In the genomic region with DNA sequence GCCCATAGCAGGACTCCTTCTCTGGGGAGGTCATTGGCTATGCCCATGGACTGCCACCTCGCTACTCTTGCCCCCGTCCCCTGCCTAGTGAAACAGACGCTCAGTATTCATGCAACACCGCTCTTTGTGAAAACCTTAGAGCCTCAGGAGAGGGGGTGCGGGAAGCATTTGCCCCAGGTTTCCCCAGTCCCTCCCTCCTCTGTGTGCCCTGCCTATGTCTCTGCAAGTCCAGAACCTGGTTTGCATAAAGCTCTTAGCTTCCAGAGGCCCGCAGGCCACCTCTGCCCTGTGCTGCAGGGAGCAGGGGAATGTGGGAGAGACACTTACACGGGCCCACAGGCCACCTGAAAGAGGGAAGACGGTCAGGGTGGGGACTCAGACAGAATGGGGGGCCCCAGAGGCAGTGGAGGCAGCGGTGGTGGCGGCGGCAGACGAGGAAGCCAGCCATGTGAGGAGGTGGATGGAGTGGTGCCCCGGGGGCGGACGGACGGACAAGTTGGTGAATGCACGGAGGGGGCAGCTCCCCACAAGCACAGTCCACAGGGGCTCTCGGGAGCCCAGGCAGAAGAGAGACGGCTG, we compare ENCODE assay signal across 1 cellular context.
TF ChIP-seq lines count a peak whose summit lies in the region.

No MANE protein-coding gene starts in this region.

TF ChIP-seq in H1, 55 proteins besides CTCF, POLR2A, EP300 and RAD21:
- TF ChIP-seq CBX5 (IDR thresholded peaks at IDR 0.05; ENCODE audit: low read depth, low read length) (no peak), KDM1A (IDR thresholded peaks at IDR 0.05; ENCODE audit: borderline replicate concordance, low read length) (no peak), YY1 (IDR thresholded peaks at IDR 0.05; ENCODE audit: low read depth, low read length) (no peak), JUN (IDR thresholded peaks at IDR 0.05; ENCODE audit: low read depth, low read length) (no peak), CTBP2 (IDR thresholded peaks at IDR 0.05; ENCODE audit: borderline replicate concordance, insufficient read depth, insufficient read length, low read length) (no peak), GTF2F1 (IDR thresholded peaks at IDR 0.05; ENCODE audit: borderline replicate concordance, low read depth, low read length) (no peak), TCF12 (IDR thresholded peaks at IDR 0.05; ENCODE audit: low read depth, low read length) (no peak), TAF7 (optimal IDR thresholded peaks at IDR 0.05; ENCODE audit: borderline replicate concordance, low read depth, low read length) (no peak), USF2 (IDR thresholded peaks at IDR 0.05; ENCODE audit: low read length) (no peak), RXRA (IDR thresholded peaks at IDR 0.05; ENCODE audit: insufficient read depth, low read depth, low read length) (no peak), SRF (IDR thresholded peaks at IDR 0.05; ENCODE audit: low read depth, low read length) (no peak)
- TF ChIP-seq, protein P1, sequence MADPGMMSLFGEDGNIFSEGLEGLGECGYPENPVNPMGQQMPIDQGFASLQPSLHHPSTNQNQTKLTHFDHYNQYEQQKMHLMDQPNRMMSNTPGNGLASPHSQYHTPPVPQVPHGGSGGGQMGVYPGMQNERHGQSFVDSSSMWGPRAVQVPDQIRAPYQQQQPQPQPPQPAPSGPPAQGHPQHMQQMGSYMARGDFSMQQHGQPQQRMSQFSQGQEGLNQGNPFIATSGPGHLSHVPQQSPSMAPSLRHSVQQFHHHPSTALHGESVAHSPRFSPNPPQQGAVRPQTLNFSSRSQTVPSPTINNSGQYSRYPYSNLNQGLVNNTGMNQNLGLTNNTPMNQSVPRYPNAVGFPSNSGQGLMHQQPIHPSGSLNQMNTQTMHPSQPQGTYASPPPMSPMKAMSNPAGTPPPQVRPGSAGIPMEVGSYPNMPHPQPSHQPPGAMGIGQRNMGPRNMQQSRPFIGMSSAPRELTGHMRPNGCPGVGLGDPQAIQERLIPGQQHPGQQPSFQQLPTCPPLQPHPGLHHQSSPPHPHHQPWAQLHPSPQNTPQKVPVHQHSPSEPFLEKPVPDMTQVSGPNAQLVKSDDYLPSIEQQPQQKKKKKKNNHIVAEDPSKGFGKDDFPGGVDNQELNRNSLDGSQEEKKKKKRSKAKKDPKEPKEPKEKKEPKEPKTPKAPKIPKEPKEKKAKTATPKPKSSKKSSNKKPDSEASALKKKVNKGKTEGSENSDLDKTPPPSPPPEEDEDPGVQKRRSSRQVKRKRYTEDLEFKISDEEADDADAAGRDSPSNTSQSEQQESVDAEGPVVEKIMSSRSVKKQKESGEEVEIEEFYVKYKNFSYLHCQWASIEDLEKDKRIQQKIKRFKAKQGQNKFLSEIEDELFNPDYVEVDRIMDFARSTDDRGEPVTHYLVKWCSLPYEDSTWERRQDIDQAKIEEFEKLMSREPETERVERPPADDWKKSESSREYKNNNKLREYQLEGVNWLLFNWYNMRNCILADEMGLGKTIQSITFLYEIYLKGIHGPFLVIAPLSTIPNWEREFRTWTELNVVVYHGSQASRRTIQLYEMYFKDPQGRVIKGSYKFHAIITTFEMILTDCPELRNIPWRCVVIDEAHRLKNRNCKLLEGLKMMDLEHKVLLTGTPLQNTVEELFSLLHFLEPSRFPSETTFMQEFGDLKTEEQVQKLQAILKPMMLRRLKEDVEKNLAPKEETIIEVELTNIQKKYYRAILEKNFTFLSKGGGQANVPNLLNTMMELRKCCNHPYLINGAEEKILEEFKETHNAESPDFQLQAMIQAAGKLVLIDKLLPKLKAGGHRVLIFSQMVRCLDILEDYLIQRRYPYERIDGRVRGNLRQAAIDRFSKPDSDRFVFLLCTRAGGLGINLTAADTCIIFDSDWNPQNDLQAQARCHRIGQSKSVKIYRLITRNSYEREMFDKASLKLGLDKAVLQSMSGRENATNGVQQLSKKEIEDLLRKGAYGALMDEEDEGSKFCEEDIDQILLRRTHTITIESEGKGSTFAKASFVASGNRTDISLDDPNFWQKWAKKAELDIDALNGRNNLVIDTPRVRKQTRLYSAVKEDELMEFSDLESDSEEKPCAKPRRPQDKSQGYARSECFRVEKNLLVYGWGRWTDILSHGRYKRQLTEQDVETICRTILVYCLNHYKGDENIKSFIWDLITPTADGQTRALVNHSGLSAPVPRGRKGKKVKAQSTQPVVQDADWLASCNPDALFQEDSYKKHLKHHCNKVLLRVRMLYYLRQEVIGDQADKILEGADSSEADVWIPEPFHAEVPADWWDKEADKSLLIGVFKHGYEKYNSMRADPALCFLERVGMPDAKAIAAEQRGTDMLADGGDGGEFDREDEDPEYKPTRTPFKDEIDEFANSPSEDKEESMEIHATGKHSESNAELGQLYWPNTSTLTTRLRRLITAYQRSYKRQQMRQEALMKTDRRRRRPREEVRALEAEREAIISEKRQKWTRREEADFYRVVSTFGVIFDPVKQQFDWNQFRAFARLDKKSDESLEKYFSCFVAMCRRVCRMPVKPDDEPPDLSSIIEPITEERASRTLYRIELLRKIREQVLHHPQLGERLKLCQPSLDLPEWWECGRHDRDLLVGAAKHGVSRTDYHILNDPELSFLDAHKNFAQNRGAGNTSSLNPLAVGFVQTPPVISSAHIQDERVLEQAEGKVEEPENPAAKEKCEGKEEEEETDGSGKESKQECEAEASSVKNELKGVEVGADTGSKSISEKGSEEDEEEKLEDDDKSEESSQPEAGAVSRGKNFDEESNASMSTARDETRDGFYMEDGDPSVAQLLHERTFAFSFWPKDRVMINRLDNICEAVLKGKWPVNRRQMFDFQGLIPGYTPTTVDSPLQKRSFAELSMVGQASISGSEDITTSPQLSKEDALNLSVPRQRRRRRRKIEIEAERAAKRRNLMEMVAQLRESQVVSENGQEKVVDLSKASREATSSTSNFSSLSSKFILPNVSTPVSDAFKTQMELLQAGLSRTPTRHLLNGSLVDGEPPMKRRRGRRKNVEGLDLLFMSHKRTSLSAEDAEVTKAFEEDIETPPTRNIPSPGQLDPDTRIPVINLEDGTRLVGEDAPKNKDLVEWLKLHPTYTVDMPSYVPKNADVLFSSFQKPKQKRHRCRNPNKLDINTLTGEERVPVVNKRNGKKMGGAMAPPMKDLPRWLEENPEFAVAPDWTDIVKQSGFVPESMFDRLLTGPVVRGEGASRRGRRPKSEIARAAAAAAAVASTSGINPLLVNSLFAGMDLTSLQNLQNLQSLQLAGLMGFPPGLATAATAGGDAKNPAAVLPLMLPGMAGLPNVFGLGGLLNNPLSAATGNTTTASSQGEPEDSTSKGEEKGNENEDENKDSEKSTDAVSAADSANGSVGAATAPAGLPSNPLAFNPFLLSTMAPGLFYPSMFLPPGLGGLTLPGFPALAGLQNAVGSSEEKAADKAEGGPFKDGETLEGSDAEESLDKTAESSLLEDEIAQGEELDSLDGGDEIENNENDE (IDR thresholded peaks at IDR 0.05; ENCODE audit: insufficient replicate concordance, low read length), result no peak
- TF ChIP-seq, protein P2, sequence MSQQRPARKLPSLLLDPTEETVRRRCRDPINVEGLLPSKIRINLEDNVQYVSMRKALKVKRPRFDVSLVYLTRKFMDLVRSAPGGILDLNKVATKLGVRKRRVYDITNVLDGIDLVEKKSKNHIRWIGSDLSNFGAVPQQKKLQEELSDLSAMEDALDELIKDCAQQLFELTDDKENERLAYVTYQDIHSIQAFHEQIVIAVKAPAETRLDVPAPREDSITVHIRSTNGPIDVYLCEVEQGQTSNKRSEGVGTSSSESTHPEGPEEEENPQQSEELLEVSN (IDR thresholded peaks at IDR 0.05), result no peak
